Comparison of ENCODE assay signal across 1 cellular context in genomic region chr3:32302601-32303000, GRCh38.
TF ChIP-seq lines count a peak whose summit lies in the region.

No MANE protein-coding gene starts in this region.

TF ChIP-seq in H1, 55 proteins besides CTCF, POLR2A, EP300 and RAD21:
- no peak for TF ChIP-seq YY1 (IDR thresholded peaks at IDR 0.05; ENCODE audit: low read depth, low read length)
- no peak for TF ChIP-seq RNF2 (IDR thresholded peaks at IDR 0.05; ENCODE audit: borderline replicate concordance, low read depth, low read length, missing control alignments, poor library complexity, severe bottlenecking)
- no peak for TF ChIP-seq TAF1 (IDR thresholded peaks at IDR 0.05; ENCODE audit: low read depth, low read length)
TF ChIP-seq in H1: peak in this region for 0.
